Comparison of ENCODE assay signal across 8 cellular contexts in the genomic region with DNA sequence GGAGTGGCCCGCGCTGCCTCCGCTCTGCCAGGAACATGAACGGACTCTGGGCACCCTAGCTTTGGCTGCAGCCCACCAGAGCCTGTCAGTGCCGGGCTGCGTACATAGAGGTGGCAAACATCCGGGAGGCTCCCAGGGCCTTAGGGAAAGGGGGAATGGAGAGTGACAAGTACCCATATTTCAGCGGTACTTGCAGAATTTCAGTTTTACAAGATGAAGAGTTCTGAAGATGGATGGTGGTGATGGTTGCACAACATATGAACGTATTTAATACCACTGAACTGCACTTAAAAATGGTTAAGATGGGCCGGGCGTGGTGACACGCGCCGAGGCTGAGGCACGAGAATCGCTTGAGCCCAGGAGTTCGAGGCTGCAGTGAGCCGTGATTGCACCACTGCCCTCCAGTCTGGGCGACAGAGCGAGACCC. TPM values are rescaled to one million over a fixed set of nuclear protein-coding genes. Genes with fewer than 3 reads are reported as not detected.
DNase-seq lines count a peak whose midpoint lies in the region; ATAC-seq, FAIRE-seq and TF ChIP-seq lines count a peak whose summit lies in the region.

No MANE protein-coding gene starts in this region.

- H3K9me3 ChIP-seq in CD4-positive, alpha-beta T cell (ENCODE audit: control insufficient read depth, low read length): no peaks in the 10 kb centered on the region
- H3K9me3 ChIP-seq in neural progenitor cell (ENCODE audit: low read depth): no peaks in the 10 kb centered on the region

- peak overlapping the region; percentile 93 for H3K27ac Mint-ChIP-seq in CD4-positive, alpha-beta T cell
- peak overlapping the region; percentile 93 to 98 for H3K27ac Mint-ChIP-seq in effector memory CD8-positive, alpha-beta T cell
- H3K27ac Mint-ChIP-seq in neural progenitor cell: no peak overlapping the region

- peak overlapping the region; percentile 94 for H3K4me3 Mint-ChIP-seq in CD4-positive, alpha-beta T cell
- peak overlapping the region; percentile 90 to 91 for H3K4me3 Mint-ChIP-seq in effector memory CD8-positive, alpha-beta T cell
- peak overlapping the region; percentile 100 for H3K4me3 Mint-ChIP-seq in neural progenitor cell

- peaks cover 10% of the 10 kb centered on the region for H3K4me1 ChIP-seq in neural progenitor cell

- H3K4me1 Mint-ChIP-seq in CD4-positive, alpha-beta T cell (ENCODE audit: low read depth): peaks cover 34% of the 10 kb centered on the region
- peaks cover 21 to 23% of the 10 kb centered on the region in 2 donors for H3K4me1 Mint-ChIP-seq in effector memory CD8-positive, alpha-beta T cell (ENCODE audit: low read depth in 2 of 2)
- H3K4me1 Mint-ChIP-seq in neural progenitor cell: peaks cover 28% of the 10 kb centered on the region

- ATAC-seq in CD4-positive, alpha-beta T cell (ENCODE audit: poor library complexity): peak; percentile 5
- ATAC-seq in effector memory CD8-positive, alpha-beta T cell (replicated peaks): peak; percentile 6
- ATAC-seq in GM21786 (IDR thresholded peaks at IDR 0.05; ENCODE audit: unreplicated experiment) (no peak), left lobe of liver (no peak), HG02678 (IDR thresholded peaks at IDR 0.05; ENCODE audit: unreplicated experiment) (no peak)

- no peak overlapping the region for H2AFZ ChIP-seq in neural progenitor cell (replicated peaks)

- H3F3A ChIP-seq in neural progenitor cell (ENCODE audit: low read depth): peaks cover 24% of the 10 kb centered on the region

- no peak for DNase-seq in CD4-positive, alpha-beta T cell
- peak; percentile 41 for DNase-seq in NCI-H69 (lab: John Stamatoyannopoulos, UW)
- peak in 1 of 3 experiments; percentile 15 for DNase-seq in effector memory CD8-positive, alpha-beta T cell
- DNase-seq in neural progenitor cell (ENCODE audit: low spot score): no peak
- DNase-seq in D721Med (ENCODE audit: insufficient read length, low spot score): no peak
- DNase-seq in left lobe of liver (ENCODE audit: low spot score): no peak

- peak overlapping the region; percentile 90 for H3K4me2 ChIP-seq in neural progenitor cell

- CTCF ChIA-PET in CD4-positive, alpha-beta T cell (lab: Charles Lee): interaction anchor here (0.8 to 3.8 kb wide), 10 partner anchors 12 to 375 kb away, joined by 3 to 35 read pairs (median 4); a partner anchor contains a TSS

- FAIRE-seq in D721Med (lab: Jason Lieb, UNC): no peak

- peak overlapping the region; percentile 88 for H3K27ac ChIP-seq in CD4-positive, alpha-beta T cell (ENCODE audit: low read depth, low read length)
- H3K27ac ChIP-seq in neural progenitor cell: no peak overlapping the region

- peaks cover 45% of the 10 kb centered on the region for H4K20me1 ChIP-seq in neural progenitor cell (ENCODE audit: low read depth)

- no peak overlapping the region for H3K9ac ChIP-seq in neural progenitor cell

- peak overlapping the region; percentile 81 for H3K4me3 ChIP-seq in neural progenitor cell

- no peaks in the 10 kb centered on the region for H3K27me3 Mint-ChIP-seq in CD4-positive, alpha-beta T cell
- no peaks in the 10 kb centered on the region for H3K27me3 Mint-ChIP-seq in effector memory CD8-positive, alpha-beta T cell
- H3K27me3 Mint-ChIP-seq in neural progenitor cell (ENCODE audit: insufficient read depth, low read depth): peaks cover 6% of the 10 kb centered on the region

- H3K36me3 ChIP-seq in neural progenitor cell: no peaks in the 10 kb centered on the region

- intact Hi-C loops in CD4-positive, alpha-beta T cell (cut with DNase I, micrococcal nuclease): loop anchor here in 1 of 2 experiments (1.0 to 2.0 kb wide), 2 partner anchors 21 to 194 kb away; a partner anchor contains a TSS

- peaks cover 53% of the 10 kb centered on the region for H3K79me2 ChIP-seq in neural progenitor cell (ENCODE audit: low read depth)

- H3K36me3 Mint-ChIP-seq in CD4-positive, alpha-beta T cell (ENCODE audit: low read depth): peaks cover 9% of the 10 kb centered on the region
- H3K36me3 Mint-ChIP-seq in effector memory CD8-positive, alpha-beta T cell (ENCODE audit: insufficient read depth): peaks cover 11% of the 10 kb centered on the region
- peaks cover 6% of the 10 kb centered on the region for H3K36me3 Mint-ChIP-seq in neural progenitor cell

- POLR2A ChIA-PET in CD4-positive, alpha-beta T cell (lab: Charles Lee): interaction anchor here (0.7 to 5.0 kb wide), 17 partner anchors 8 to 371 kb away, joined by 3 to 105 read pairs (median 4); a partner anchor contains a TSS

- H3K27me3 ChIP-seq in CD4-positive, alpha-beta T cell (ENCODE audit: control insufficient read depth, insufficient read depth, low read length): no peaks in the 10 kb centered on the region
- H3K27me3 ChIP-seq in neural progenitor cell: no peaks in the 10 kb centered on the region

- H3K9me3 Mint-ChIP-seq in CD4-positive, alpha-beta T cell: no peaks in the 10 kb centered on the region
- H3K9me3 Mint-ChIP-seq in effector memory CD8-positive, alpha-beta T cell: no peaks in the 10 kb centered on the region
- no peaks in the 10 kb centered on the region for H3K9me3 Mint-ChIP-seq in neural progenitor cell

- no peak for TF ChIP-seq CTCF in CD4-positive, alpha-beta T cell (IDR thresholded peaks at IDR 0.05)
- TF ChIP-seq CTCF in neural progenitor cell (IDR thresholded peaks at IDR 0.05) (no peak), D721Med (IDR thresholded peaks at IDR 0.05; ENCODE audit: insufficient read depth, missing control alignments) (no peak)

RNA-seq across cellular contexts. Expression of a gene that starts 0.9 kb away (rescaled TPM):
- 10 to 100 TPM; 18.6 to 21.6 TPM for total RNA-seq in CD4-positive, alpha-beta T cell
- total RNA-seq in neural progenitor cell (ENCODE audit: low replicate concordance) (79.5 and 101 TPM in 2 replicates), left lobe of liver (1.7 TPM)

RNA-seq across cellular contexts. Expression of a gene that starts 20.6 kb away (rescaled TPM):
- total RNA-seq in CD4-positive, alpha-beta T cell: 100 to 1,000 TPM; 150 to 159 TPM
- total RNA-seq in neural progenitor cell (ENCODE audit: low replicate concordance) (125 and 163 TPM in 2 replicates), left lobe of liver (28.4 TPM)

RNA-seq across cellular contexts. Expression of a gene that starts 51.6 kb away (rescaled TPM):
- total RNA-seq in CD4-positive, alpha-beta T cell: 10 to 100 TPM; 11.4 to 12.9 TPM
- total RNA-seq in neural progenitor cell (ENCODE audit: low replicate concordance) (56.2 and 76.5 TPM in 2 replicates), left lobe of liver (12.8 TPM)

Comparison
In these comparisons a context has a peak if more than half of its experiments do, and no peak if none do; other contexts are left out.
1. ATAC-seq: peak in CD4-positive, alpha-beta T cell (single experiment) and effector memory CD8-positive, alpha-beta T cell (single experiment); none in GM21786 (single experiment), left lobe of liver (single experiment) and HG02678 (single experiment).
2. Peak in every context shown above with its lines, with median percentiles within 50 percentile points of each other: H3K4me3 Mint-ChIP-seq.